Comparison of ENCODE assay signal across 21 cellular contexts in genomic region chr6:12815884-12816600, GRCh38.
A peak's percentile ranks its signal among the peaks of the same experiment; 100 is the strongest.
DNase-seq lines count a peak whose midpoint lies in the region; ATAC-seq lines count a peak whose summit lies in the region.
"Had no signal": no experiment of that assay in that cellular context is flagged by ENCODE, and none has a peak within 500 bp of the region (broad histone marks: within the 10 kb centered on the region; RNA-seq: fewer than 3 reads in every experiment).

No MANE protein-coding gene starts in this region.

- H3K4me3 ChIP-seq in HAP-1 = no peak overlapping the region
- H3K4me3 ChIP-seq: MG63 had no signal

- H3K9me3 ChIP-seq in HAP-1 = no peaks in the 10 kb centered on the region
- H3K9me3 ChIP-seq: BE2C, MG63 had no signal

- H3K4me1 ChIP-seq in HAP-1 = no peaks in the 10 kb centered on the region
- H3K4me1 ChIP-seq: BE2C had no signal

- ATAC-seq in left lobe of liver = peak; percentile 18
- ATAC-seq: PC-3 had no signal

- H3K27me3 ChIP-seq in HAP-1 (ENCODE audit: low read depth) = no peaks in the 10 kb centered on the region
- H3K27me3 ChIP-seq: BE2C had no signal

- DNase-seq in NCI-H82 (lab: John Stamatoyannopoulos, UW) (peak; percentile 47), NCI-H82 treated with DMSO at 0.1 percent for 48 hours (lab: John Stamatoyannopoulos, UW; ENCODE audit: unreplicated experiment) (no peak), M059J (ENCODE audit: low read depth) (peak; percentile 43), astrocyte of the hippocampus (ENCODE audit: low read depth, low spot score) (peak; percentile 18), left lobe of liver (ENCODE audit: low spot score) (no peak), HAP-1 (ENCODE audit: low spot score in 2 of 2) (no peak), NCI-H1436 (lab: John Stamatoyannopoulos, UW) (no peak), UCSD-AML1 (lab: John Stamatoyannopoulos, UW; ENCODE audit: unreplicated experiment) (no peak)
- DNase-seq: BE2C; CD4-positive, CD25-positive, alpha-beta regulatory T cell; DMS53; HFFc6; MG63; NCI-H1048; NCI-H146; NCI-H2029 treated with DMSO at 0.1 percent for 48 hours; NCI-H510A; NCI-H748 treated with DMSO at 0.1 percent for 48 hours; PC-3; RPMI8226; SIG-M5 had no signal

- in situ Hi-C loops in HAP-1 (cut with MboI; ENCODE audit: low sequenced_read_pairs) = no loop called here

- no peaks in the 10 kb centered on the region for H3K36me3 ChIP-seq in HAP-1 (replicated peaks)
- H3K36me3 ChIP-seq: BE2C, MG63 had no signal

Comparison
In these comparisons a context has a peak if more than half of its experiments do, and no peak if none do; other contexts are left out.
1. DNase-seq: peak in NCI-H82 (single experiment), M059J (single experiment) and astrocyte of the hippocampus (single experiment); none in NCI-H82 treated with DMSO at 0.1 percent for 48 hours (single experiment), left lobe of liver (single experiment), HAP-1 (0 of 2), NCI-H1436 (single experiment) and UCSD-AML1 (single experiment).